Comparison of ENCODE assay signal across 11 cellular contexts in genomic region chr13:51681037-51681678, GRCh38.
DNase-seq lines count a peak whose midpoint lies in the region; ATAC-seq and TF ChIP-seq lines count a peak whose summit lies in the region.
"Had no signal": no experiment of that assay in that cellular context is flagged by ENCODE, and none has a peak within 500 bp of the region (broad histone marks: within the 10 kb centered on the region; RNA-seq: fewer than 3 reads in every experiment).

No MANE protein-coding gene starts in this region.

- 73% methylated on average over 6 of the region's 6 CpGs for WGBS in smooth muscle cell (ENCODE audit: low lambda C conversion rate)
- 91% methylated on average over 6 of the region's 6 CpGs for WGBS in suprapubic skin

- no peak overlapping the region for H3K9ac ChIP-seq in smooth muscle cell (ENCODE audit: low read depth)

- TF ChIP-seq POLR2A in suprapubic skin (IDR thresholded peaks at IDR 0.05): no peak

- H3K36me3 ChIP-seq in smooth muscle cell (ENCODE audit: low read depth): no peaks in the 10 kb centered on the region
- H3K36me3 ChIP-seq in suprapubic skin: no peaks in the 10 kb centered on the region

- H3K4me1 ChIP-seq in smooth muscle cell (ENCODE audit: low read depth) (no peaks in the 10 kb centered on the region), suprapubic skin (peaks cover 18% of the 10 kb centered on the region)

- no peaks in the 10 kb centered on the region for H3K27me3 ChIP-seq in smooth muscle cell (ENCODE audit: low read depth)
- no peaks in the 10 kb centered on the region for H3K27me3 ChIP-seq in suprapubic skin

- no peaks in the 10 kb centered on the region for H3F3A ChIP-seq in smooth muscle cell (ENCODE audit: low read depth)

- DNase-seq in activated CD4-positive, CD25-positive, alpha-beta regulatory T cell (lab: John Stamatoyannopoulos, UW): no peak
- DNase-seq in NCI-H460 (ENCODE audit: extremely low read depth, low read depth) (peak; percentile 26), dermis blood vessel endothelial cell (peak; percentile 4), smooth muscle cell (lab: John Stamatoyannopoulos, UW; ENCODE audit: unreplicated experiment) (no peak), posterior cingulate gyrus (no peak), suprapubic skin (ENCODE audit: low spot score in 2 of 2) (no peak)
- no peak for DNase-seq in stimulated activated CD4-positive, alpha-beta T cell treated with anti-CD3 and anti-CD28 coated beads, Interleukin-4, amount 100 ng/mL, for 24 hours
- DNase-seq: natural killer cell; NCI-H1694 treated with DMSO at 0.1 percent for 48 hours; stimulated activated CD4-positive, alpha-beta T cell treated with anti-CD3 and anti-CD28 coated beads, Interleukin-4, amount 100 ng/mL, for 4 hours had no signal

- H4K20me1 ChIP-seq in smooth muscle cell (ENCODE audit: low read depth): no peaks in the 10 kb centered on the region

- H3K79me2 ChIP-seq in smooth muscle cell (ENCODE audit: low read depth): no peaks in the 10 kb centered on the region

- TF ChIP-seq CTCF in smooth muscle cell (IDR thresholded peaks at IDR 0.05; ENCODE audit: borderline replicate concordance, insufficient read depth, poor library complexity, severe bottlenecking) (no peak), suprapubic skin (IDR thresholded peaks at IDR 0.05) (no peak)

- H3K4me3 ChIP-seq in smooth muscle cell (no peak overlapping the region), suprapubic skin (no peak overlapping the region)

- H2AFZ ChIP-seq in smooth muscle cell (ENCODE audit: low read depth): no peak overlapping the region

- H3K9me3 ChIP-seq in smooth muscle cell (replicated peaks; ENCODE audit: low read depth) (no peaks in the 10 kb centered on the region), suprapubic skin (no peaks in the 10 kb centered on the region)

- no peak for TF ChIP-seq EP300 in suprapubic skin (IDR thresholded peaks at IDR 0.05)

- H3K4me2 ChIP-seq in smooth muscle cell: no peak overlapping the region

- H3K27ac ChIP-seq in smooth muscle cell (ENCODE audit: low read depth) (peak overlapping the region; percentile 41), suprapubic skin (no peak overlapping the region)

- peak; percentile 87 to 95 for ATAC-seq in activated CD4-positive, CD25-positive, alpha-beta regulatory T cell treated with anti-CD3 and anti-CD28 coated beads, Interleukin-2, amount 50 U/mL, for 24 hours
- ATAC-seq: natural killer cell had no signal

- intact Hi-C loops in posterior cingulate gyrus (cut with DNase I): no loop called here

Comparison
In these comparisons a context has a peak if more than half of its experiments do, and no peak if none do; other contexts are left out.
1. DNase-seq: peak in NCI-H460 (single experiment) and dermis blood vessel endothelial cell (single experiment); none in activated CD4-positive, CD25-positive, alpha-beta regulatory T cell (0 of 4), smooth muscle cell (single experiment), posterior cingulate gyrus (0 of 10), stimulated activated CD4-positive, alpha-beta T cell treated with anti-CD3 and anti-CD28 coated beads, Interleukin-4, amount 100 ng/mL, for 24 hours (single experiment) and suprapubic skin (0 of 2).